Comparison of ENCODE assay signal across 24 cellular contexts in genomic region chr1:244220410-244220809, GRCh38.
"Had no signal": no experiment of that assay in that cellular context is flagged by ENCODE, and none has a peak within 500 bp of the region (broad histone marks: within the 10 kb centered on the region; RNA-seq: fewer than 3 reads in every experiment).

No MANE protein-coding gene starts in this region.

- H3K4me3 ChIP-seq: colonic mucosa, coronary artery, dorsolateral prefrontal cortex, esophagus muscularis mucosa, esophagus squamous epithelium, gastrocnemius medialis, gastroesophageal sphincter, heart left ventricle, heart right ventricle had no signal

- H3K36me3 ChIP-seq: colonic mucosa, esophagus muscularis mucosa, esophagus squamous epithelium, gastrocnemius medialis, gastroesophageal sphincter, heart left ventricle, heart right ventricle had no signal

- ATAC-seq: effector memory CD8-positive, alpha-beta T cell; esophagus mucosa; foreskin keratinocyte; gastrocnemius medialis; gastroesophageal sphincter; heart left ventricle; heart right ventricle had no signal

- H3K27me3 ChIP-seq: colonic mucosa, dorsolateral prefrontal cortex, esophagus muscularis mucosa, foreskin keratinocyte, gastrocnemius medialis had no signal

- H3K4me1 ChIP-seq: colonic mucosa, esophagus squamous epithelium, foreskin keratinocyte, gastrocnemius medialis, gastroesophageal sphincter, heart left ventricle had no signal

- H3K9me3 ChIP-seq: colonic mucosa, esophagus squamous epithelium, gastrocnemius medialis, gastroesophageal sphincter, heart left ventricle, heart right ventricle had no signal

- DNase-seq: colonic mucosa; cortex of kidney; dermis blood vessel endothelial cell; dorsolateral prefrontal cortex; effector CD4-positive, alpha-beta T cell; effector CD8-positive, alpha-beta T cell; effector memory CD4-positive, alpha-beta T cell; effector memory CD8-positive, alpha-beta T cell; endodermal cell; erythroblast; esophagus squamous epithelium; foreskin fibroblast; foreskin keratinocyte; foreskin melanocyte; gastrocnemius medialis; glutamatergic neuron; head of caudate nucleus; heart left ventricle; heart right ventricle had no signal

- H3K27ac ChIP-seq: colonic mucosa, coronary artery, dorsolateral prefrontal cortex, epithelial cell of prostate, esophagus muscularis mucosa, esophagus squamous epithelium, foreskin keratinocyte, gastrocnemius medialis, gastroesophageal sphincter, heart left ventricle, heart right ventricle had no signal
